Comparison of ENCODE assay signal across 19 cellular contexts in genomic region chr10:80718024-80718423, GRCh38.
DNase-seq lines count a peak whose midpoint lies in the region; ATAC-seq and TF ChIP-seq lines count a peak whose summit lies in the region.
"Had no signal": no experiment of that assay in that cellular context is flagged by ENCODE, and none has a peak within 500 bp of the region (broad histone marks: within the 10 kb centered on the region; RNA-seq: fewer than 3 reads in every experiment).

No MANE protein-coding gene starts in this region.

- POLR2A ChIA-PET in HEK293 (lab: Yijun Ruan, JAX), result no interaction called here

- ATAC-seq in GM18858 (IDR thresholded peaks at IDR 0.05; ENCODE audit: unreplicated experiment), result no peak
- ATAC-seq: A549, GM12878, Right ventricle myocardium inferior had no signal

- CTCF ChIA-PET in HEK293 (lab: Yijun Ruan, JAX), result interaction anchor here (0.6 kb wide), 1 partner anchor 54 kb away, joined by 5 read pairs; no protein-coding TSS in a partner anchor

- H3K4me3 ChIP-seq in HEK293 (ENCODE audit: low read depth, low read length), result no peak overlapping the region
- H3K4me3 ChIP-seq: A549, GM12878, SJSA1 had no signal

- DNase-seq in CMK (ENCODE audit: low read depth), result peak; percentile 75
- peak; percentile 50 for DNase-seq in islet precursor cell
- DNase-seq in retina, result peak; percentile 65
- no peak for DNase-seq in SKM-1 treated with dmso at 0.1 percent for 144 hours (lab: John Stamatoyannopoulos, UW; ENCODE audit: unreplicated experiment)
- no peak for DNase-seq in activated naive CD4-positive, alpha-beta T cell (lab: John Stamatoyannopoulos, UW)
- DNase-seq: DMS79, GOT3, HCEC 1CT, IMR-90, MV-4-11, NCI-H1105 treated with DMSO at 0.1 percent for 48 hours, NCI-H2029 treated with DMSO at 0.1 percent for 48 hours, NCI-H526 had no signal

- no peaks in the 10 kb centered on the region for H3K9me3 ChIP-seq in HEK293 (ENCODE audit: control insufficient read depth, insufficient read depth, low read depth, low read length)
- H3K9me3 ChIP-seq: A549, SJSA1 had no signal

- no peaks in the 10 kb centered on the region for H3K4me1 ChIP-seq in HEK293 (ENCODE audit: control insufficient read depth, insufficient read depth, low read length)
- H3K4me1 ChIP-seq: A549, SJSA1 had no signal

- no peaks in the 10 kb centered on the region for H3K36me3 ChIP-seq in HEK293 (ENCODE audit: control insufficient read depth in 2 of 2, insufficient read depth in 1 of 2, low read length in 2 of 2)
- H3K36me3 ChIP-seq: SJSA1 had no signal

- TF ChIP-seq CTCF in HEK293 (tag by site-specific recombination; IDR thresholded peaks at IDR 0.05), result no peak

- no peak overlapping the region for H3K27ac ChIP-seq in HEK293 (ENCODE audit: extremely low read depth, low read depth, low read length)
- H3K27ac ChIP-seq: A549, SJSA1 had no signal

TF ChIP-seq in HEK293, 187 proteins besides CTCF, POLR2A, EP300 and RAD21:
- TF ChIP-seq HOXD13 (CRISPR knock-in tag; IDR thresholded peaks at IDR 0.05; ENCODE audit: borderline replicate concordance) (no peak), EGR2 (tag by site-specific recombination; IDR thresholded peaks at IDR 0.05; ENCODE audit: low read depth) (peak; percentile 98), GLIS1 (tag by site-specific recombination; IDR thresholded peaks at IDR 0.05) (peak; percentile 50; the same call in 1 of the 2 replicates), ZIC2 (tag by site-specific recombination; IDR thresholded peaks at IDR 0.05) (0 out of 2 replicates have a peak, but pooled peaks have one; percentile 46), KLF16 (tag by site-specific recombination; IDR thresholded peaks at IDR 0.05) (no peak), ZFHX2 (tag by site-specific recombination; conservative IDR thresholded peaks at IDR 0.05) (peak; percentile 95)

Comparison
In these comparisons a context has a peak if more than half of its experiments do, and no peak if none do; other contexts are left out.
1. DNase-seq: peak in CMK (single experiment), islet precursor cell (single experiment) and retina (single experiment); none in SKM-1 treated with dmso at 0.1 percent for 144 hours (single experiment) and activated naive CD4-positive, alpha-beta T cell (0 of 4).